Comparison of ENCODE assay signal across 19 cellular contexts in the genomic region with DNA sequence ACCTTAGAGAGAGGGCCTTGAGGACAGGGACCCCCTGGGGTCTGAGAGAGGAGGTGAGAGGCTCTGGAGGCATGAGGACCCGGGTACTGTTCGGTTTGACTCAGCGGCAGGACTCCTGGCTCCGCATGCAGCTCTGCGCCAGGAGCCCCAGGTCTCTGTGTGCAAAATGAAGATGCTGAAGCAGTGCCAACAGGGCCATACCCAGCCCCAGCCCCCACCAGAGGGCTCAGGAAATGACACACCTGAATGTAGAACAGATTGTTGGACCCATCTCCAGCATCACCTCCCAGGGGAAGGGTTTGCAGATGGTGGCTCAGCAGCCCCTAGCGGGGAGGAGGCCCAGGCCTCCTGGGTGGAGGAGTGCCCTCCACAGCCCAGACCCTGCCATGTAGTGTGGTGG. TPM values are rescaled to one million over a fixed set of nuclear protein-coding genes. Genes with fewer than 3 reads are reported as not detected.
"Had no signal": no experiment of that assay in that cellular context is flagged by ENCODE, and none has a peak within 500 bp of the region (broad histone marks: within the 10 kb centered on the region; RNA-seq: fewer than 3 reads in every experiment).

No MANE protein-coding gene starts in this region.

- DNase-seq: activated CD4-positive, alpha-beta T cell treated with anti-CD3 and anti-CD28 coated beads, Interleukin-2, amount 10 ng/mL, durations not matched to agents 7 days and 5 days; activated CD4-positive, CD25-positive, alpha-beta regulatory T cell; activated naive CD4-positive, alpha-beta T cell treated with anti-CD3 and anti-CD28 coated beads, Interleukin-2, amount 10 ng/mL, durations not matched to agents 7 days and 5 days; activated T-cell treated with anti-CD3 and anti-CD28 coated beads for 4 hours; amniotic stem cell; body of pancreas; cerebellar nuclear complex; dermis blood vessel endothelial cell; erythroblast; hypothalamus; mammary epithelial cell; psoas muscle; stimulated activated CD4-positive, alpha-beta T cell treated with anti-CD3 and anti-CD28 coated beads, Interleukin-4, amount 100 ng/mL, for 1 hour; stimulated activated CD8-positive, alpha-beta memory T cell treated with anti-CD3 and anti-CD28 coated beads, Interleukin-4, amount 100 ng/mL, for 48 hours; stomach had no signal

- H3K4me3 ChIP-seq: body of pancreas, psoas muscle, stomach, thoracic aorta had no signal

- H3K27me3 ChIP-seq: body of pancreas, stomach had no signal

- H3K36me3 ChIP-seq: stomach, thoracic aorta had no signal

- H3K9me3 ChIP-seq: body of pancreas, psoas muscle, stomach, thoracic aorta had no signal

- ATAC-seq: body of pancreas; natural killer cell treated with Interleukin-12 subunit alpha and Interleukin-12 subunit beta and Interleukin-15 and Interleukin-18, amount 100 ng/mL, for 72 hours had no signal

- H3K4me1 ChIP-seq: body of pancreas, psoas muscle had no signal

- H3K27ac ChIP-seq: body of pancreas, psoas muscle, thoracic aorta had no signal

RNA-seq across cellular contexts. Expression of a gene that starts 30.2 kb away (rescaled TPM):
- total RNA-seq: activated CD8-positive, alpha-beta memory T cell treated with anti-CD3 and anti-CD28 coated beads for 36 hours; activated T-helper 2 cell treated with anti-CD3 and anti-CD28 coated beads, Interferon-gamma antibody, Interleukin-2, Interleukin-4, amounts not matched to agents 10 μg/mL and 5 μg/mL and 100 μg/mL, durations not matched to agents 14 hours and 24 hours and 36 hours; natural killer cell treated with Interleukin-12 subunit alpha and Interleukin-12 subunit beta and Interleukin-15 and Interleukin-18, amount 100 ng/mL, for 72 hours had no signal
